20 cellular contexts compared by ENCODE assay signal in the genomic region with DNA sequence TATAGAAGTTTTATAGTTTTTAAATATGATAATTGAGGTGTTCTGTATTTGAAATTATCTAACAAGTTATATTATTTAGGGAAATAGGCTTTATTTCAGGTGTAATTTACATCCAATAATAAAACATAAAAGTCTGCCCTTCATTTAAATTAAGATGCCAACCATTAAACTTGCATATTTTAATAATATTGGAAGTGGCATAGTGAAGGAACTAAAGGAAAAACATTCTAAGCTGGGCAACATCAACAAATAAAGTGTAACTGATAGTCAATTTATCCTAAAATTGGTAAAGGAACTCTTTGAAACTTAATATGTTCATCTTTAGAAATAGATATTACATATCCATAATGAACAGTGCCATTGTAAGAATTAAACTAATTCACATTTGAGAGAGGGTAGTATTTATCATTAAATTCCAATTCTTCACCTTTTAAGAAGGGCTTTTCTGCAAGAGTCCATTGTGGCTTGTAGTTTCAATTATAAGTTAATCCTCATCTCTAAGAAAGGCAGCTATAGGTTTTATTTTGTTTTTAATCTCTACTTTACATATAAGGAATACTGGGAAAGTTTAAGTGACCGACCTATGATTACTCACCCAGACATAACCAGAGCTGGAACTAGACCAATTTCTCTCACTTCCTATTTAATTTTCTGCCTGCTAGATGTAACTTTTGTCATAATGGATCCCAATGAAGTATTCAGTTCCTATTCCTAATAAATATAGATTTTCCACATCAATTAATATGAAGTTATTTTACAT. TPM values are rescaled to one million over a fixed set of nuclear protein-coding genes. Genes with fewer than 3 reads are reported as not detected.
"Had no signal": no experiment of that assay in that cellular context is flagged by ENCODE, and none has a peak within 500 bp of the region (broad histone marks: within the 10 kb centered on the region; RNA-seq: fewer than 3 reads in every experiment).

No MANE protein-coding gene starts in this region.

- H3K9me3 ChIP-seq: esophagus muscularis mucosa, heart right ventricle, left ventricle myocardium inferior, prostate gland, sigmoid colon, upper lobe of right lung had no signal

- H3K27ac ChIP-seq: esophagus muscularis mucosa, foreskin keratinocyte, heart right ventricle, left ventricle myocardium inferior, prostate gland, sigmoid colon, upper lobe of right lung had no signal

- H3K4me3 ChIP-seq: esophagus muscularis mucosa, heart right ventricle, left ventricle myocardium inferior, prostate gland, sigmoid colon, upper lobe of right lung had no signal

- H3K4me1 ChIP-seq: foreskin keratinocyte, prostate gland had no signal

- ATAC-seq: activated CD8-positive, alpha-beta memory T cell treated with anti-CD3 and anti-CD28 coated beads, Interleukin-2, amount 10 ng/mL, durations not matched to agents 7 days and 5 days; activated naive CD4-positive, alpha-beta T cell treated with anti-CD3 and anti-CD28 coated beads, Interleukin-2, amount 50 U/mL, for 72 hours; foreskin keratinocyte; heart right ventricle; upper lobe of right lung had no signal

- H3K27me3 ChIP-seq: sigmoid colon had no signal

- DNase-seq: activated CD4-positive, alpha-beta T cell treated with anti-CD3 and anti-CD28 coated beads, Interleukin-2, amount 50 U/mL, for 4 hours; activated CD4-positive, CD25-positive, alpha-beta regulatory T cell treated with anti-CD3 and anti-CD28 coated beads, Interleukin-2, amount 50 U/mL, for 72 hours; activated CD8-positive, alpha-beta memory T cell treated with anti-CD3 and anti-CD28 coated beads, Interleukin-2, amount 10 ng/mL, durations not matched to agents 7 days and 5 days; activated effector memory CD4-positive, alpha-beta T cell treated with Interleukin-2 at 50 U/mL for 16 hours; activated T-cell treated with anti-CD3 and anti-CD28 coated beads, Interleukin-2, amount 50 U/mL, for 24 hours; amygdala; heart right ventricle; islet precursor cell; left ventricle myocardium inferior; mesenchymal stem cell; occipital lobe; sigmoid colon; stimulated activated CD4-positive, alpha-beta T cell treated with anti-CD3 and anti-CD28 coated beads, Interleukin-15, amount 100 ng/mL, for 24 hours; stimulated activated CD4-positive, alpha-beta T cell treated with anti-CD3 and anti-CD28 coated beads, Interleukin-4, amount 100 ng/mL, for 24 hours; upper lobe of right lung had no signal

- H3K36me3 ChIP-seq: esophagus muscularis mucosa, heart right ventricle, left ventricle myocardium inferior, prostate gland, sigmoid colon, upper lobe of right lung had no signal

RNA-seq across cellular contexts. Expression of a gene that starts 3.0 kb away (rescaled TPM):
- total RNA-seq: activated CD8-positive, alpha-beta memory T cell treated with anti-CD3 and anti-CD28 coated beads, Interleukin-2, amount 10 ng/mL, durations not matched to agents 7 days and 5 days; foreskin keratinocyte; left ventricle myocardium inferior; T-helper 2 cell treated with Interferon-gamma antibody and Interleukin-4, amounts not matched to agents 100 ng/mL and 5 ng/mL, for 36 hours had no signal
- polyA plus RNA-seq: foreskin keratinocyte had no signal
